In the genomic region with DNA sequence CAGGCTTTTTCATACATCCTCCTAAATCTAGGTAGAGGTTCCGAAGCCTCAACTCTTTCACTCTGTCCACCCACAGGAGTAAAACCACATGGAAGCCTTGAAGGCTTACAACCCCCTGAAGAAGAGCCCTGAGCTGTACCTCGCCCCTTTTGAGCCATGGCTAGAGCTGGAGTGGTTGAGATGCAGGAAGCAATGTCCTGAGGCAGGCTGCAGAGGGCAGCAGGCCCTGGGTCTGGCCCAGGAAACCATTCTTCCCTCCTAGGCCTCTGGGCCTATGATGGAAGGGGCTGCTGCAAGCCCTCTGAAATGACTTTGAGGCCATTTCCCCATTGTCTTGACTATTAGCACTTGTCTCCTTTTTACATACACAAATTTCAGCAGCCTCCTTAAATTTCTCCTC, we compare ENCODE assay signal across 1 cellular context.
TF ChIP-seq lines count a peak whose summit lies in the region.

No MANE protein-coding gene starts in this region.

TF ChIP-seq in H1, 55 proteins besides CTCF, POLR2A, EP300 and RAD21 (continued from another document):
- TF ChIP-seq, protein P1, sequence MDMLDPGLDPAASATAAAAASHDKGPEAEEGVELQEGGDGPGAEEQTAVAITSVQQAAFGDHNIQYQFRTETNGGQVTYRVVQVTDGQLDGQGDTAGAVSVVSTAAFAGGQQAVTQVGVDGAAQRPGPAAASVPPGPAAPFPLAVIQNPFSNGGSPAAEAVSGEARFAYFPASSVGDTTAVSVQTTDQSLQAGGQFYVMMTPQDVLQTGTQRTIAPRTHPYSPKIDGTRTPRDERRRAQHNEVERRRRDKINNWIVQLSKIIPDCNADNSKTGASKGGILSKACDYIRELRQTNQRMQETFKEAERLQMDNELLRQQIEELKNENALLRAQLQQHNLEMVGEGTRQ (IDR thresholded peaks at IDR 0.05; ENCODE audit: low read length): no peak
- no peak for TF ChIP-seq BRCA1 (IDR thresholded peaks at IDR 0.05; ENCODE audit: low read depth, low read length)
- TF ChIP-seq GTF2F1 (IDR thresholded peaks at IDR 0.05; ENCODE audit: borderline replicate concordance, low read depth, low read length): no peak
- TF ChIP-seq SAP30 (IDR thresholded peaks at IDR 0.05; ENCODE audit: insufficient read depth, insufficient replicate concordance, low read length): no peak
- no peak for TF ChIP-seq SP2 (IDR thresholded peaks at IDR 0.05; ENCODE audit: low read length)
